In genomic region chr1:220680085-220680687, GRCh38 we compare ENCODE assay signal across 8 cellular contexts. TPM values are rescaled to one million over a fixed set of nuclear protein-coding genes. Genes with fewer than 3 reads are reported as not detected.
A peak's percentile ranks its signal among the peaks of the same experiment; 100 is the strongest.
DNase-seq lines count a peak whose midpoint lies in the region; ATAC-seq and TF ChIP-seq lines count a peak whose summit lies in the region.

No MANE protein-coding gene starts in this region.

- peaks cover 0 to 2% of the 10 kb centered on the region in 2 donors for H3K27me3 Mint-ChIP-seq in CD4-positive, alpha-beta memory T cell
- no peaks in the 10 kb centered on the region for H3K27me3 Mint-ChIP-seq in WTC11 (ENCODE audit: low read depth)

- H3K27ac Mint-ChIP-seq in CD4-positive, alpha-beta memory T cell: peak overlapping the region in 1 of 7 donors; percentile 7
- no peak overlapping the region for H3K27ac Mint-ChIP-seq in WTC11

- H3K9me3 ChIP-seq in CD4-positive, alpha-beta memory T cell (ENCODE audit: control insufficient read depth in 1 of 2, low read length in 2 of 2): no peaks in the 10 kb centered on the region
- no peaks in the 10 kb centered on the region for H3K9me3 ChIP-seq in cardiac muscle cell (ENCODE audit: low read depth)
- H3K9me3 ChIP-seq in gastrocnemius medialis: no peaks in the 10 kb centered on the region

- no peaks in the 10 kb centered on the region for H3K36me3 ChIP-seq in CD4-positive, alpha-beta memory T cell (ENCODE audit: insufficient read depth, low read length)
- H3K36me3 ChIP-seq in cardiac muscle cell (no peaks in the 10 kb centered on the region), gastrocnemius medialis (no peaks in the 10 kb centered on the region)

- CTCF ChIA-PET in CD4-positive, alpha-beta memory T cell (lab: Charles Lee; ENCODE audit: partially characterized antibody): interaction anchor here (0.7 to 3.1 kb wide), 4 partner anchors 12 to 58 kb away, joined by 3 to 22 read pairs (median 3); no protein-coding TSS in a partner anchor
- CTCF ChIA-PET in WTC11 (lab: Charles Lee): interaction anchor here (0.6 to 2.8 kb wide), 5 partner anchors 23 to 400 kb away, joined by 3 to 20 read pairs (median 6); no protein-coding TSS in a partner anchor

- peaks cover 0 to 4% (median 2%) of the 10 kb centered on the region in 4 donors for H3K4me1 Mint-ChIP-seq in CD4-positive, alpha-beta memory T cell
- H3K4me1 Mint-ChIP-seq in WTC11: no peaks in the 10 kb centered on the region

- no peak overlapping the region for H3K4me3 Mint-ChIP-seq in CD4-positive, alpha-beta memory T cell
- no peak overlapping the region for H3K4me3 Mint-ChIP-seq in WTC11

- no peak overlapping the region for H3K27ac ChIP-seq in CD4-positive, alpha-beta memory T cell (ENCODE audit: low read depth, low read length)
- H3K27ac ChIP-seq in cardiac muscle cell (no peak overlapping the region), gastrocnemius medialis (no peak overlapping the region)

- TF ChIP-seq POLR2A in gastrocnemius medialis (IDR thresholded peaks at IDR 0.05): no peak

- no peaks in the 10 kb centered on the region for H3K36me3 Mint-ChIP-seq in CD4-positive, alpha-beta memory T cell
- H3K36me3 Mint-ChIP-seq in WTC11: no peaks in the 10 kb centered on the region

- no peaks in the 10 kb centered on the region for H3K9me3 Mint-ChIP-seq in CD4-positive, alpha-beta memory T cell
- no peaks in the 10 kb centered on the region for H3K9me3 Mint-ChIP-seq in WTC11

- POLR2A ChIA-PET in CD4-positive, alpha-beta memory T cell (lab: Charles Lee; ENCODE audit: partially characterized antibody): no interaction called here
- POLR2A ChIA-PET in WTC11 (lab: Charles Lee): no interaction called here

- H3K27me3 ChIP-seq in CD4-positive, alpha-beta memory T cell (ENCODE audit: insufficient read depth, low read length): no peaks in the 10 kb centered on the region
- H3K27me3 ChIP-seq in cardiac muscle cell: no peaks in the 10 kb centered on the region
- H3K27me3 ChIP-seq in gastrocnemius medialis: no peaks in the 10 kb centered on the region

- in situ Hi-C loops in gastrocnemius medialis (cut with MboI; ENCODE audit: low sequenced_read_pairs in 4 of 4): loop anchor here (10.0 kb wide), 2 partner anchors 55 to 95 kb away; no protein-coding TSS in a partner anchor

- no peaks in the 10 kb centered on the region for H3K4me1 ChIP-seq in CD4-positive, alpha-beta memory T cell (ENCODE audit: insufficient read depth, low read length)
- peaks cover 8% of the 10 kb centered on the region for H3K4me1 ChIP-seq in cardiac muscle cell (ENCODE audit: low read depth)
- peaks cover 0 to 5% of the 10 kb centered on the region in 2 donors for H3K4me1 ChIP-seq in gastrocnemius medialis

- TF ChIP-seq CTCF in WTC11 (IDR thresholded peaks at IDR 0.05) (peak; percentile 54), cardiac muscle cell (IDR thresholded peaks at IDR 0.05; ENCODE audit: low read depth, low read length) (peak; percentile 73), gastrocnemius medialis (IDR thresholded peaks at IDR 0.05 in 4 of 5, conservative IDR thresholded peaks at IDR 0.05 in 1 of 5) (peak; percentile 51 to 76 (median 66))

- peak in 4 of 5 donors; percentile 11 to 39 (median 23) for DNase-seq in CD4-positive, alpha-beta memory T cell
- peak; percentile 57 for DNase-seq in NCI-H1105 treated with DMSO at 0.1 percent for 48 hours (lab: John Stamatoyannopoulos, UW)
- DNase-seq in WTC11 (ENCODE audit: low spot score): no peak
- peak; percentile 56 to 59 for DNase-seq in cardiac muscle cell (ENCODE audit: low read depth in 1 of 2, low spot score in 1 of 2)
- no peak for DNase-seq in gastrocnemius medialis
- DNase-seq in T-helper 9 cell: no peak

- intact Hi-C loops in CD4-positive, alpha-beta memory T cell (cut with micrococcal nuclease): loop anchor here (1.0 kb wide), 2 partner anchors 53 to 96 kb away; no protein-coding TSS in a partner anchor
- intact Hi-C loops in gastrocnemius medialis (cut with DNase I; ENCODE audit: low total_unique reads): loop anchor here (1.0 kb wide), 2 partner anchors 53 to 96 kb away; no protein-coding TSS in a partner anchor

- peak; percentile 84 for ATAC-seq in GM18519 (IDR thresholded peaks at IDR 0.05; ENCODE audit: low FRiP score, unreplicated experiment)
- ATAC-seq in HG02840 (IDR thresholded peaks at IDR 0.05; ENCODE audit: low FRiP score, unreplicated experiment): peak; percentile 64
- peak; percentile 97 for ATAC-seq in WTC11
- ATAC-seq in gastrocnemius medialis: peak; percentile 47 to 71

- no peak overlapping the region for H3K4me3 ChIP-seq in CD4-positive, alpha-beta memory T cell (ENCODE audit: low read length in 2 of 2)
- no peak overlapping the region for H3K4me3 ChIP-seq in cardiac muscle cell
- H3K4me3 ChIP-seq in gastrocnemius medialis: no peak overlapping the region

TF ChIP-seq in WTC11, 78 proteins besides CTCF, POLR2A, EP300 and RAD21 (continues in another document):
- no peak for TF ChIP-seq ZNF512 (CRISPR knock-in tag; IDR thresholded peaks at IDR 0.05; ENCODE audit: borderline replicate concordance)
- no peak for TF ChIP-seq ZNF671 (CRISPR knock-in tag; IDR thresholded peaks at IDR 0.05)
- no peak for TF ChIP-seq NFE2L1 (CRISPR knock-in tag; IDR thresholded peaks at IDR 0.05)
- TF ChIP-seq FOXK1 (CRISPR knock-in tag; IDR thresholded peaks at IDR 0.05): no peak
- no peak for TF ChIP-seq FOXP4 (CRISPR knock-in tag; IDR thresholded peaks at IDR 0.05)
- TF ChIP-seq SOX15 (CRISPR knock-in tag; IDR thresholded peaks at IDR 0.05): no peak
- TF ChIP-seq AR (CRISPR knock-in tag; IDR thresholded peaks at IDR 0.05): no peak

RNA-seq across cellular contexts. Expression of gene C1orf115, which starts 10.0 kb away (rescaled TPM):
- total RNA-seq in CD4-positive, alpha-beta memory T cell: 1 to 10 TPM; 1.5 to 2.0 TPM
- 1 to 10 TPM; 2.9 to 3.6 TPM for polyA plus RNA-seq in CD4-positive, alpha-beta memory T cell
- total RNA-seq in WTC11 (2021) (10.0 to 11.5 TPM (median 11.1 TPM) in 3 replicates), cardiac muscle cell (5.3 and 7.5 TPM in 2 replicates), gastrocnemius medialis (1 to 10 TPM; 2.2 to 6.7 (median 4.6) TPM)
- 5.3 and 9.7 TPM in 2 replicates for polyA plus RNA-seq in cardiac muscle cell

Comparison
In these comparisons a context has a peak if more than half of its experiments do, and no peak if none do; other contexts are left out.
1. DNase-seq: peak in CD4-positive, alpha-beta memory T cell (4 of 5), NCI-H1105 treated with DMSO at 0.1 percent for 48 hours (single experiment) and cardiac muscle cell (2 of 2); none in WTC11 (single experiment), gastrocnemius medialis (0 of 2) and T-helper 9 cell (single experiment).
2. Peak in every context shown above with its lines, with median percentiles within 50 percentile points of each other: ATAC-seq and CTCF ChIP-seq.